In genomic region chr10:102850025-102850518, GRCh38 we compare ENCODE assay signal across 1 cellular context.
A peak's percentile ranks its signal among the peaks of the same experiment; 100 is the strongest.
TF ChIP-seq lines count a peak whose summit lies in the region.

No MANE protein-coding gene starts in this region.

TF ChIP-seq in HepG2, 621 proteins besides CTCF, POLR2A, EP300 and RAD21 (continued from another document and continues in another):
- TF ChIP-seq HNF1A (IDR thresholded peaks at IDR 0.05; ENCODE audit: low read depth) (peak; percentile 42; the same call in 1 of the 2 replicates), HNF1A (CRISPR knock-in tag; IDR thresholded peaks at IDR 0.05; ENCODE audit: borderline replicate concordance) (no peak), ZNF264 (CRISPR knock-in tag; IDR thresholded peaks at IDR 0.05) (peak; percentile 82), CHCHD3 (CRISPR knock-in tag; IDR thresholded peaks at IDR 0.05) (no peak), MEIS2 (CRISPR knock-in tag; IDR thresholded peaks at IDR 0.05) (peak; percentile 16; the same call in 1 of the 2 replicates), PHF5A (CRISPR knock-in tag; IDR thresholded peaks at IDR 0.05; ENCODE audit: low read depth, unreplicated experiment) (peak; percentile 27), ZNF570 (CRISPR knock-in tag; IDR thresholded peaks at IDR 0.05; ENCODE audit: borderline replicate concordance) (no peak), PRPF4 (IDR thresholded peaks at IDR 0.05; ENCODE audit: low read depth, low read length, poor library complexity, severe bottlenecking) (no peak), SMAD1 (CRISPR knock-in tag; IDR thresholded peaks at IDR 0.05; ENCODE audit: borderline replicate concordance, low read depth) (no peak), NONO (IDR thresholded peaks at IDR 0.05) (no peak), NONO (CRISPR knock-in tag; conservative IDR thresholded peaks at IDR 0.05) (peak; percentile 75), KLF12 (CRISPR knock-in tag; IDR thresholded peaks at IDR 0.05; ENCODE audit: borderline replicate concordance) (no peak), HIVEP1 (CRISPR knock-in tag; IDR thresholded peaks at IDR 0.05) (0 out of 2 replicates have a peak, but pooled peaks have one; percentile 36), SKI (IDR thresholded peaks at IDR 0.05; ENCODE audit: partially characterized antibody) (peak; percentile 82), KLF9 (CRISPR knock-in tag; IDR thresholded peaks at IDR 0.05; ENCODE audit: low read depth) (0 out of 2 replicates have a peak, but pooled peaks have one; percentile 26), RAD51 (IDR thresholded peaks at IDR 0.05; ENCODE audit: borderline replicate concordance) (peak; percentile 58; the same call in 1 of the 2 replicates), ZNF879 (CRISPR knock-in tag; IDR thresholded peaks at IDR 0.05) (no peak), HNRNPH1 (optimal IDR thresholded peaks at IDR 0.05; ENCODE audit: low read depth, low read length) (no peak), ZKSCAN8 (CRISPR knock-in tag; IDR thresholded peaks at IDR 0.05; ENCODE audit: borderline replicate concordance) (peak; percentile 50; the same call in 1 of the 2 replicates), ZNF274 (CRISPR knock-in tag; IDR thresholded peaks at IDR 0.05) (no peak), DPF2 (CRISPR knock-in tag; IDR thresholded peaks at IDR 0.05; ENCODE audit: borderline replicate concordance, low read depth) (peak; percentile 65; the same call in 1 of the 2 replicates), ZNF20 (CRISPR knock-in tag; IDR thresholded peaks at IDR 0.05) (no peak), ZNF501 (CRISPR knock-in tag; IDR thresholded peaks at IDR 0.05) (peak; percentile 53; the same call in 1 of the 2 replicates), BCL3 (CRISPR knock-in tag; IDR thresholded peaks at IDR 0.05) (no peak), ZNF383 (CRISPR knock-in tag; IDR thresholded peaks at IDR 0.05; ENCODE audit: borderline replicate concordance) (no peak), CREB1 (IDR thresholded peaks at IDR 0.05) (peak; percentile 66), CREB1 (CRISPR knock-in tag; IDR thresholded peaks at IDR 0.05) (peak; percentile 83), NFIC (IDR thresholded peaks at IDR 0.05; ENCODE audit: low read length) (peak; percentile 63; the same call in 1 of the 2 replicates), ZBTB37 (CRISPR knock-in tag; IDR thresholded peaks at IDR 0.05) (peak; percentile 49; the same call in 1 of the 2 replicates), PITX1 (CRISPR knock-in tag; IDR thresholded peaks at IDR 0.05) (peak; percentile 59; the same call in 1 of the 2 replicates), FUBP1 (CRISPR knock-in tag; IDR thresholded peaks at IDR 0.05; ENCODE audit: borderline replicate concordance) (no peak), GTF3A (CRISPR knock-in tag; conservative IDR thresholded peaks at IDR 0.05) (no peak), SNAI1 (CRISPR knock-in tag; IDR thresholded peaks at IDR 0.05; ENCODE audit: borderline replicate concordance) (no peak), ZNF781 (CRISPR knock-in tag; IDR thresholded peaks at IDR 0.05; ENCODE audit: borderline replicate concordance, not compliant biosample characterization) (no peak), ZNF510 (CRISPR knock-in tag; IDR thresholded peaks at IDR 0.05; ENCODE audit: low read depth) (no peak), ELF1 (CRISPR knock-in tag; IDR thresholded peaks at IDR 0.05) (peak; percentile 63; the same call in 1 of the 2 replicates), IKZF4 (CRISPR knock-in tag; IDR thresholded peaks at IDR 0.05; ENCODE audit: borderline replicate concordance, low read depth, not compliant biosample characterization) (no peak), MAFF (IDR thresholded peaks at IDR 0.05; ENCODE audit: low read depth, low read length) (no peak), WIZ (CRISPR knock-in tag; IDR thresholded peaks at IDR 0.05) (no peak; the same call in 1 of the 2 replicates), HNRNPL (IDR thresholded peaks at IDR 0.05; ENCODE audit: low read depth, low read length) (no peak), ZNF335 (CRISPR knock-in tag; IDR thresholded peaks at IDR 0.05) (no peak), HNF4G (IDR thresholded peaks at IDR 0.05; ENCODE audit: borderline replicate concordance, low read depth, low read length) (peak; percentile 50; the same call in 1 of the 2 replicates), HNF4G (CRISPR knock-in tag; IDR thresholded peaks at IDR 0.05; ENCODE audit: borderline replicate concordance, low read depth) (peak; percentile 85), ZNF17 (CRISPR knock-in tag; IDR thresholded peaks at IDR 0.05) (no peak), MXI1 (IDR thresholded peaks at IDR 0.05; ENCODE audit: borderline replicate concordance, low read depth, low read length) (peak; percentile 89; the same call in 2 of the 3 replicates), GATAD1 (CRISPR knock-in tag; IDR thresholded peaks at IDR 0.05) (peak; percentile 64)
- TF ChIP-seq, protein P1, sequence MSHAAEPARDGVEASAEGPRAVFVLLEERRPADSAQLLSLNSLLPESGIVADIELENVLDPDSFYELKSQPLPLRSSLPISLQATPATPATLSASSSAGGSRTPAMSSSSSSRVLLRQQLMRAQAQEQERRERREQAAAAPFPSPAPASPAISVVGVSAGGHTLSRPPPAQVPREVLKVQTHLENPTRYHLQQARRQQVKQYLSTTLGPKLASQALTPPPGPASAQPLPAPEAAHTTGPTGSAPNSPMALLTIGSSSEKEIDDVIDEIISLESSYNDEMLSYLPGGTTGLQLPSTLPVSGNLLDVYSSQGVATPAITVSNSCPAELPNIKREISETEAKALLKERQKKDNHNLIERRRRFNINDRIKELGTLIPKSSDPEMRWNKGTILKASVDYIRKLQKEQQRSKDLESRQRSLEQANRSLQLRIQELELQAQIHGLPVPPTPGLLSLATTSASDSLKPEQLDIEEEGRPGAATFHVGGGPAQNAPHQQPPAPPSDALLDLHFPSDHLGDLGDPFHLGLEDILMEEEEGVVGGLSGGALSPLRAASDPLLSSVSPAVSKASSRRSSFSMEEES (CRISPR knock-in tag; IDR thresholded peaks at IDR 0.05): peak; percentile 99
- TF ChIP-seq, protein P2, sequence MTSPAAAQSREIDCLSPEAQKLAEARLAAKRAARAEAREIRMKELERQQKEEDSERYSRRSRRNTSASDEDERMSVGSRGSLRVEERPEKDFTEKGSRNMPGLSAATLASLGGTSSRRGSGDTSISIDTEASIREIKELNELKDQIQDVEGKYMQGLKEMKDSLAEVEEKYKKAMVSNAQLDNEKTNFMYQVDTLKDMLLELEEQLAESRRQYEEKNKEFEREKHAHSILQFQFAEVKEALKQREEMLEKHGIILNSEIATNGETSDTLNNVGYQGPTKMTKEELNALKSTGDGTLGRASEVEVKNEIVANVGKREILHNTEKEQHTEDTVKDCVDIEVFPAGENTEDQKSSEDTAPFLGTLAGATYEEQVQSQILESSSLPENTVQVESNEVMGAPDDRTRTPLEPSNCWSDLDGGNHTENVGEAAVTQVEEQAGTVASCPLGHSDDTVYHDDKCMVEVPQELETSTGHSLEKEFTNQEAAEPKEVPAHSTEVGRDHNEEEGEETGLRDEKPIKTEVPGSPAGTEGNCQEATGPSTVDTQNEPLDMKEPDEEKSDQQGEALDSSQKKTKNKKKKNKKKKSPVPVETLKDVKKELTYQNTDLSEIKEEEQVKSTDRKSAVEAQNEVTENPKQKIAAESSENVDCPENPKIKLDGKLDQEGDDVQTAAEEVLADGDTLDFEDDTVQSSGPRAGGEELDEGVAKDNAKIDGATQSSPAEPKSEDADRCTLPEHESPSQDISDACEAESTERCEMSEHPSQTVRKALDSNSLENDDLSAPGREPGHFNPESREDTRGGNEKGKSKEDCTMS (CRISPR knock-in tag; conservative IDR thresholded peaks at IDR 0.05): no peak
- TF ChIP-seq, protein P3, sequence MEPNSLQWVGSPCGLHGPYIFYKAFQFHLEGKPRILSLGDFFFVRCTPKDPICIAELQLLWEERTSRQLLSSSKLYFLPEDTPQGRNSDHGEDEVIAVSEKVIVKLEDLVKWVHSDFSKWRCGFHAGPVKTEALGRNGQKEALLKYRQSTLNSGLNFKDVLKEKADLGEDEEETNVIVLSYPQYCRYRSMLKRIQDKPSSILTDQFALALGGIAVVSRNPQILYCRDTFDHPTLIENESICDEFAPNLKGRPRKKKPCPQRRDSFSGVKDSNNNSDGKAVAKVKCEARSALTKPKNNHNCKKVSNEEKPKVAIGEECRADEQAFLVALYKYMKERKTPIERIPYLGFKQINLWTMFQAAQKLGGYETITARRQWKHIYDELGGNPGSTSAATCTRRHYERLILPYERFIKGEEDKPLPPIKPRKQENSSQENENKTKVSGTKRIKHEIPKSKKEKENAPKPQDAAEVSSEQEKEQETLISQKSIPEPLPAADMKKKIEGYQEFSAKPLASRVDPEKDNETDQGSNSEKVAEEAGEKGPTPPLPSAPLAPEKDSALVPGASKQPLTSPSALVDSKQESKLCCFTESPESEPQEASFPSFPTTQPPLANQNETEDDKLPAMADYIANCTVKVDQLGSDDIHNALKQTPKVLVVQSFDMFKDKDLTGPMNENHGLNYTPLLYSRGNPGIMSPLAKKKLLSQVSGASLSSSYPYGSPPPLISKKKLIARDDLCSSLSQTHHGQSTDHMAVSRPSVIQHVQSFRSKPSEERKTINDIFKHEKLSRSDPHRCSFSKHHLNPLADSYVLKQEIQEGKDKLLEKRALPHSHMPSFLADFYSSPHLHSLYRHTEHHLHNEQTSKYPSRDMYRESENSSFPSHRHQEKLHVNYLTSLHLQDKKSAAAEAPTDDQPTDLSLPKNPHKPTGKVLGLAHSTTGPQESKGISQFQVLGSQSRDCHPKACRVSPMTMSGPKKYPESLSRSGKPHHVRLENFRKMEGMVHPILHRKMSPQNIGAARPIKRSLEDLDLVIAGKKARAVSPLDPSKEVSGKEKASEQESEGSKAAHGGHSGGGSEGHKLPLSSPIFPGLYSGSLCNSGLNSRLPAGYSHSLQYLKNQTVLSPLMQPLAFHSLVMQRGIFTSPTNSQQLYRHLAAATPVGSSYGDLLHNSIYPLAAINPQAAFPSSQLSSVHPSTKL (CRISPR knock-in tag; IDR thresholded peaks at IDR 0.05): peak; percentile 95
- TF ChIP-seq, protein P4, sequence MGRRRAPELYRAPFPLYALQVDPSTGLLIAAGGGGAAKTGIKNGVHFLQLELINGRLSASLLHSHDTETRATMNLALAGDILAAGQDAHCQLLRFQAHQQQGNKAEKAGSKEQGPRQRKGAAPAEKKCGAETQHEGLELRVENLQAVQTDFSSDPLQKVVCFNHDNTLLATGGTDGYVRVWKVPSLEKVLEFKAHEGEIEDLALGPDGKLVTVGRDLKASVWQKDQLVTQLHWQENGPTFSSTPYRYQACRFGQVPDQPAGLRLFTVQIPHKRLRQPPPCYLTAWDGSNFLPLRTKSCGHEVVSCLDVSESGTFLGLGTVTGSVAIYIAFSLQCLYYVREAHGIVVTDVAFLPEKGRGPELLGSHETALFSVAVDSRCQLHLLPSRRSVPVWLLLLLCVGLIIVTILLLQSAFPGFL (CRISPR knock-in tag; IDR thresholded peaks at IDR 0.05): no peak
